In the genomic region with DNA sequence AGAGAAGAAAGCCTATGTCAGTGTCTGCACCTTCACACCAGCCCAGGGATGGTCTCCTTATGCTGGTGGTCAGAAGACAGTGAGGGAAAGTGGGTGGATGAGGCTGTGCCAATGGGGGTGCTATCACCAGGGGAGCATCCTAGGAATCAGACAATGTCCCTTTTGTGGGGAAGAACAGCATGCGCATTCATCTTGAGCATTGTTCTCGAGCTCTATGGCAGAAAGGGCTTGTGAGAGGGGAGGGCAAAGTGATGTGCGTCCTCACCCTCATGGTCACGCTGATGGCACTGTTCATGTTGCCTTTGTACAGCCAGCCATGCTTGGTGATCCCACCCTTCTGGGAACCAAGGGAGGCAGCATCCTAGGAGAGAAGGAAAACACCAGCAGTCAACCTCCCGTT, we compare ENCODE assay signal across 17 cellular contexts. TPM values are rescaled to one million over a fixed set of nuclear protein-coding genes. Genes with fewer than 3 reads are reported as not detected.
DNase-seq lines count a peak whose midpoint lies in the region; TF ChIP-seq lines count a peak whose summit lies in the region.
"Had no signal": no experiment of that assay in that cellular context is flagged by ENCODE, and none has a peak within 500 bp of the region (broad histone marks: within the 10 kb centered on the region; RNA-seq: fewer than 3 reads in every experiment).

No MANE protein-coding gene starts in this region.

- peak; percentile 91 for DNase-seq in Ammon's horn (ENCODE audit: low spot score)
- DNase-seq in anterior cingulate cortex (lab: John Stamatoyannopoulos, UW), result peak in 41 of 58 donors; percentile 9 to 87 (median 50)
- peak in 35 of 51 donors; percentile 9 to 84 (median 48) for DNase-seq in hypothalamus (lab: John Stamatoyannopoulos, UW)
- DNase-seq in trophoblast cell, result no peak
- DNase-seq in hepatic stellate cell (ENCODE audit: low spot score), result no peak
- no peak for DNase-seq in tibial artery
- no peak for DNase-seq in GM20000 (ENCODE audit: low spot score)
- no peak for DNase-seq in NOMO-1 treated with DMSO at 0.1 percent for 48 hours (lab: John Stamatoyannopoulos, UW; ENCODE audit: unreplicated experiment)
- DNase-seq: DND-41, HFFc6, NCI-H1105, NCI-H1694, NCI-H2107, NCI-H2227 treated with DMSO at 0.1 percent for 48 hours, NCI-H524 treated with DMSO at 0.1 percent for 48 hours, Peyer's patch had no signal

- no peak overlapping the region for H3K14ac ChIP-seq in trophoblast cell (ENCODE audit: low read length)

- H4K12ac ChIP-seq in trophoblast cell (ENCODE audit: low read depth, low read length), result no peak overlapping the region

- no peak overlapping the region for H2BK12ac ChIP-seq in trophoblast cell (ENCODE audit: low read length)

- H3K4me3 ChIP-seq in trophoblast cell (ENCODE audit: low read depth, low read length) (peak overlapping the region; percentile 11), tibial artery (no peak overlapping the region)
- H3K4me3 ChIP-seq: BLaER1 treated with 17β-estradiol and CSF1 and Interleukin-3, amounts not matched to agents 10 nM and 100 nM; Peyer's patch had no signal

- H3K79me1 ChIP-seq in trophoblast cell (ENCODE audit: low read length), result peaks cover 4% of the 10 kb centered on the region

- H3K4ac ChIP-seq in trophoblast cell (ENCODE audit: low read depth, low read length), result peak overlapping the region; percentile 20

- no peak overlapping the region for H2BK120ac ChIP-seq in trophoblast cell (ENCODE audit: insufficient read depth, low read length, poor library complexity)

- no peak overlapping the region for H3K4me2 ChIP-seq in trophoblast cell (ENCODE audit: low read length)
- H3K4me2 ChIP-seq: BLaER1 treated with 17β-estradiol and CSF1 and Interleukin-3, amounts not matched to agents 10 nM and 100 nM had no signal

- H2AK5ac ChIP-seq in trophoblast cell (ENCODE audit: low read length), result peak overlapping the region; percentile 15

- no peak overlapping the region for H2BK5ac ChIP-seq in trophoblast cell (ENCODE audit: low read depth, low read length, poor library complexity)

- H3K36me3 ChIP-seq in trophoblast cell (ENCODE audit: control insufficient read depth in 1 of 2, insufficient read depth in 2 of 2, low read length in 2 of 2), result peaks cover 7 to 13% of the 10 kb centered on the region in 2 experiments
- peaks cover 0 to 17% (median 16%) of the 10 kb centered on the region in 3 donors for H3K36me3 ChIP-seq in tibial artery
- H3K36me3 ChIP-seq: Peyer's patch had no signal

- H2AFZ ChIP-seq in trophoblast cell (ENCODE audit: insufficient read depth, low read length, poor library complexity), result no peak overlapping the region

- H3K27ac ChIP-seq in trophoblast cell (ENCODE audit: low read depth, low read length), result no peak overlapping the region
- H3K27ac ChIP-seq in tibial artery, result no peak overlapping the region
- H3K27ac ChIP-seq: BLaER1 treated with 17β-estradiol and CSF1 and Interleukin-3, amounts not matched to agents 10 nM and 100 nM; Peyer's patch had no signal

- H3K27me3 ChIP-seq in trophoblast cell (ENCODE audit: insufficient read depth, low read length) (no peaks in the 10 kb centered on the region), tibial artery (no peaks in the 10 kb centered on the region)
- H3K27me3 ChIP-seq: BLaER1 treated with 17β-estradiol and CSF1 and Interleukin-3, amounts not matched to agents 10 nM and 100 nM; Peyer's patch had no signal

- TF ChIP-seq CTCF in tibial artery (IDR thresholded peaks at IDR 0.05) (no peak), GM20000 (IDR thresholded peaks at IDR 0.05; ENCODE audit: extremely low read depth, missing control alignments) (no peak)

- peak overlapping the region; percentile 42 for H3K9ac ChIP-seq in trophoblast cell (ENCODE audit: low read length)
- H3K9ac ChIP-seq: BLaER1 treated with 17β-estradiol and CSF1 and Interleukin-3, amounts not matched to agents 10 nM and 100 nM had no signal

- H3K4me1 ChIP-seq in trophoblast cell (ENCODE audit: control insufficient read depth in 1 of 2, insufficient read depth in 2 of 2, low read length in 2 of 2), result peaks cover 0 to 2% of the 10 kb centered on the region in 2 experiments
- no peaks in the 10 kb centered on the region for H3K4me1 ChIP-seq in tibial artery
- H3K4me1 ChIP-seq: Peyer's patch had no signal

- H3K79me2 ChIP-seq in trophoblast cell (ENCODE audit: control insufficient read depth, insufficient read depth, low read length, poor library complexity), result no peaks in the 10 kb centered on the region

- H4K8ac ChIP-seq in trophoblast cell (ENCODE audit: low read depth, low read length), result no peak overlapping the region

- no peak overlapping the region for H4K91ac ChIP-seq in trophoblast cell (ENCODE audit: low read depth, low read length)

- no peak overlapping the region for H3K18ac ChIP-seq in trophoblast cell (ENCODE audit: low read length)

- H3K9me3 ChIP-seq in trophoblast cell (ENCODE audit: insufficient read depth, low read depth, low read length) (peaks cover 3% of the 10 kb centered on the region), tibial artery (no peaks in the 10 kb centered on the region)
- H3K9me3 ChIP-seq: Peyer's patch had no signal

- WGBS in trophoblast cell (ENCODE audit: extremely low coverage, insufficient coverage, insufficient read length), result no CpG with 5 or more reads among the region's 5 CpGs

- peak overlapping the region; percentile 99 for H3K23ac ChIP-seq in trophoblast cell (ENCODE audit: low read length)

- intact Hi-C loops in tibial artery (cut with DNase I; ENCODE audit: low total_unique reads), result no loop called here

RNA-seq across cellular contexts. Expression of gene DOCK9, which starts 56.1 kb away (rescaled TPM):
- polyA plus RNA-seq in trophoblast cell (2013), result 135 and 138 TPM in 2 replicates

Comparison
In these comparisons a context has a peak if more than half of its experiments do, and no peak if none do; other contexts are left out.
1. DNase-seq: peak in Ammon's horn (single experiment), anterior cingulate cortex (41 of 58) and hypothalamus (35 of 51); none in trophoblast cell (0 of 2), hepatic stellate cell (single experiment), tibial artery (0 of 2), GM20000 (single experiment) and NOMO-1 treated with DMSO at 0.1 percent for 48 hours (single experiment).